8 cellular contexts compared by ENCODE assay signal in genomic region chr11:118607401-118608267, GRCh38. TPM values are rescaled to one million over a fixed set of nuclear protein-coding genes. Genes with fewer than 3 reads are reported as not detected.
DNase-seq lines count a peak whose midpoint lies in the region; ATAC-seq and TF ChIP-seq lines count a peak whose summit lies in the region.

TSS of gene PHLDB1 (plus strand) at chr11:118607615. CDS start at chr11:118613837, 6,222 bp downstream.

- H3K4me3 ChIP-seq in AG09309 (ENCODE audit: control insufficient read depth, low read depth, low read length) (peak within 1 kb of the TSS; percentile 80), HEK293 (ENCODE audit: low read depth, low read length) (peak within 1 kb of the TSS; percentile 59), RWPE2 (ENCODE audit: severe bottlenecking) (peak within 1 kb of the TSS; percentile 41), tibial artery (peak within 1 kb of the TSS; percentile 70 to 85)

- H3K27ac ChIP-seq in HEK293 (ENCODE audit: extremely low read depth, low read depth, low read length) (no peak within 1 kb of the TSS; the same call in 1 of the 2 replicates), RWPE2 (ENCODE audit: poor library complexity, severe bottlenecking) (peak within 1 kb of the TSS; percentile 57), tibial artery (peak within 1 kb of the TSS; percentile 93)

- no peaks in the 10 kb centered on the region for H3K36me3 Mint-ChIP-seq in activated naive CD4-positive, alpha-beta T cell treated with anti-CD3 and anti-CD28 coated beads, Interleukin-2, amount 50 U/mL, for 72 hours
- H3K36me3 Mint-ChIP-seq in nephron progenitor cell (ENCODE audit: low read depth) = peaks cover 5% of the 10 kb centered on the region

- H3K9me3 ChIP-seq in HEK293 (ENCODE audit: control insufficient read depth, insufficient read depth, low read depth, low read length) (no peaks in the 10 kb centered on the region), RWPE2 (ENCODE audit: severe bottlenecking) (no peaks in the 10 kb centered on the region), tibial artery (no peaks in the 10 kb centered on the region)

- POLR2A ChIA-PET in HEK293 (lab: Yijun Ruan, JAX) = interaction anchor here (0.6 to 8.0 kb wide), 9 partner anchors 13 to 429 kb away, joined by 3 to 72 read pairs (median 5); partner anchors contain the start of gene DDX6

- CTCF ChIA-PET in HEK293 (lab: Yijun Ruan, JAX) = interaction anchor here (0.7 to 6.2 kb wide), 12 partner anchors 11 to 583 kb away, joined by 3 to 41 read pairs (median 4); no protein-coding TSS in a partner anchor

- H3K27me3 ChIP-seq in RWPE2 (ENCODE audit: insufficient read depth, poor library complexity, severe bottlenecking) (no peaks in the 10 kb centered on the region), tibial artery (no peaks in the 10 kb centered on the region)

- intact Hi-C loops in tibial artery (cut with DNase I; ENCODE audit: low total_unique reads) = loop anchor here (5.0 kb wide), 1 partner anchor 35 kb away; the partner anchor contains the start of gene ARCN1

- peaks cover 59% of the 10 kb centered on the region for H3K27me3 Mint-ChIP-seq in nephron progenitor cell (ENCODE audit: low read depth, poor library complexity)

- peak; percentile 69 for TF ChIP-seq CTCF in AG09309 (IDR thresholded peaks at IDR 0.05; ENCODE audit: control insufficient read depth, insufficient read depth, low read depth, low read length, missing control alignments)
- TF ChIP-seq CTCF in HEK293 (tag by site-specific recombination; IDR thresholded peaks at IDR 0.05) = peak; percentile 79
- TF ChIP-seq CTCF in RWPE2 (IDR thresholded peaks at IDR 0.05; ENCODE audit: poor library complexity, severe bottlenecking) = peak; percentile 76
- TF ChIP-seq CTCF in nephron progenitor cell (IDR thresholded peaks at IDR 0.05) = peak; percentile 20
- peak; percentile 48 to 52 for TF ChIP-seq CTCF in tibial artery (IDR thresholded peaks at IDR 0.05)

- H3K9me3 Mint-ChIP-seq in activated naive CD4-positive, alpha-beta T cell treated with anti-CD3 and anti-CD28 coated beads, Interleukin-2, amount 50 U/mL, for 72 hours = no peaks in the 10 kb centered on the region
- H3K9me3 Mint-ChIP-seq in nephron progenitor cell = no peaks in the 10 kb centered on the region

- H3K36me3 ChIP-seq in HEK293 (ENCODE audit: control insufficient read depth in 2 of 2, insufficient read depth in 1 of 2, low read length in 2 of 2) (no peaks in the 10 kb centered on the region), RWPE2 (ENCODE audit: low read depth) (peaks cover 3% of the 10 kb centered on the region), tibial artery (peaks cover 0 to 8% (median 6%) of the 10 kb centered on the region in 3 donors)

- H3K27ac Mint-ChIP-seq in activated naive CD4-positive, alpha-beta T cell treated with anti-CD3 and anti-CD28 coated beads, Interleukin-2, amount 50 U/mL, for 72 hours = peak within 1 kb of the TSS in 1 of 2 donors; percentile 4
- no peak within 1 kb of the TSS for H3K27ac Mint-ChIP-seq in nephron progenitor cell

- peaks cover 66% of the 10 kb centered on the region for H3K4me1 Mint-ChIP-seq in nephron progenitor cell

- ATAC-seq in RWPE2 (ENCODE audit: low read depth) = peak; percentile 74
- peak; percentile 3 to 13 for ATAC-seq in activated naive CD4-positive, alpha-beta T cell treated with anti-CD3 and anti-CD28 coated beads, Interleukin-2, amount 50 U/mL, for 72 hours

- H3K4me1 ChIP-seq in HEK293 (ENCODE audit: control insufficient read depth, insufficient read depth, low read length) (no peaks in the 10 kb centered on the region), RWPE2 (ENCODE audit: insufficient read depth, poor library complexity, severe bottlenecking) (no peaks in the 10 kb centered on the region), tibial artery (peaks cover 0 to 70% (median 57%) of the 10 kb centered on the region in 4 donors)

- peak within 1 kb of the TSS; percentile 74 for H3K4me3 Mint-ChIP-seq in nephron progenitor cell

- no peak for DNase-seq in AG09309 (ENCODE audit: low read depth)
- DNase-seq in RWPE2 (ENCODE audit: low spot score) = no peak
- DNase-seq in activated naive CD4-positive, alpha-beta T cell treated with anti-CD3 and anti-CD28 coated beads, Interleukin-2, amount 50 U/mL, for 72 hours (ENCODE audit: low spot score in 2 of 2) = peak in 1 of 2 donors; percentile 30
- peak; percentile 49 for DNase-seq in germinal center (ENCODE audit: low spot score)
- DNase-seq in nephron progenitor cell = peak; percentile 64
- peak; percentile 73 to 86 for DNase-seq in tibial artery
- no peak for DNase-seq in NCI-H774 (lab: John Stamatoyannopoulos, UW)

TF ChIP-seq in HEK293, 187 proteins besides CTCF, POLR2A, EP300 and RAD21 (continues in another document):
- TF ChIP-seq ZNF133 (tag by site-specific recombination; IDR thresholded peaks at IDR 0.05) (no peak), SCRT1 (tag by site-specific recombination; IDR thresholded peaks at IDR 0.05; ENCODE audit: borderline replicate concordance) (no peak), ZNF777 (tag by site-specific recombination; IDR thresholded peaks at IDR 0.05; ENCODE audit: borderline replicate concordance) (no peak), ZNF549 (tag by site-specific recombination; IDR thresholded peaks at IDR 0.05) (no peak), SALL2 (tag by site-specific recombination; IDR thresholded peaks at IDR 0.05; ENCODE audit: borderline replicate concordance) (no peak), ZSCAN30 (tag by site-specific recombination; IDR thresholded peaks at IDR 0.05) (no peak), EGR2 (tag by site-specific recombination; IDR thresholded peaks at IDR 0.05; ENCODE audit: low read depth) (no peak; the same call in none of the 2 replicates), ZBTB8A (tag by site-specific recombination; IDR thresholded peaks at IDR 0.05) (no peak; the same call in 1 of the 2 replicates), SETDB1 (IDR thresholded peaks at IDR 0.05; ENCODE audit: insufficient read length, low read length) (no peak), ZFP3 (tag by site-specific recombination; IDR thresholded peaks at IDR 0.05; ENCODE audit: low read depth) (no peak), ZNF266 (tag by site-specific recombination; IDR thresholded peaks at IDR 0.05; ENCODE audit: low read depth) (no peak), ZNF558 (tag by site-specific recombination; IDR thresholded peaks at IDR 0.05) (no peak), ZNF362 (tag by site-specific recombination; IDR thresholded peaks at IDR 0.05) (no peak), REPIN1 (tag by site-specific recombination; IDR thresholded peaks at IDR 0.05; ENCODE audit: low read depth) (no peak), ZNF274 (IDR thresholded peaks at IDR 0.05; ENCODE audit: low read length) (no peak), ZNF274 (tag by site-specific recombination; IDR thresholded peaks at IDR 0.05; ENCODE audit: borderline replicate concordance) (no peak), ZNF600 (tag by site-specific recombination; IDR thresholded peaks at IDR 0.05) (no peak; the same call in 1 of the 2 replicates), ZNF792 (tag by site-specific recombination; IDR thresholded peaks at IDR 0.05) (no peak), ZXDB (tag by site-specific recombination; IDR thresholded peaks at IDR 0.05) (no peak), ZNF791 (tag by site-specific recombination; IDR thresholded peaks at IDR 0.05) (no peak), ZNF341 (tag by site-specific recombination; IDR thresholded peaks at IDR 0.05; ENCODE audit: low read depth) (peak; percentile 32; the same call in 1 of the 2 replicates)
- TF ChIP-seq, protein P1, sequence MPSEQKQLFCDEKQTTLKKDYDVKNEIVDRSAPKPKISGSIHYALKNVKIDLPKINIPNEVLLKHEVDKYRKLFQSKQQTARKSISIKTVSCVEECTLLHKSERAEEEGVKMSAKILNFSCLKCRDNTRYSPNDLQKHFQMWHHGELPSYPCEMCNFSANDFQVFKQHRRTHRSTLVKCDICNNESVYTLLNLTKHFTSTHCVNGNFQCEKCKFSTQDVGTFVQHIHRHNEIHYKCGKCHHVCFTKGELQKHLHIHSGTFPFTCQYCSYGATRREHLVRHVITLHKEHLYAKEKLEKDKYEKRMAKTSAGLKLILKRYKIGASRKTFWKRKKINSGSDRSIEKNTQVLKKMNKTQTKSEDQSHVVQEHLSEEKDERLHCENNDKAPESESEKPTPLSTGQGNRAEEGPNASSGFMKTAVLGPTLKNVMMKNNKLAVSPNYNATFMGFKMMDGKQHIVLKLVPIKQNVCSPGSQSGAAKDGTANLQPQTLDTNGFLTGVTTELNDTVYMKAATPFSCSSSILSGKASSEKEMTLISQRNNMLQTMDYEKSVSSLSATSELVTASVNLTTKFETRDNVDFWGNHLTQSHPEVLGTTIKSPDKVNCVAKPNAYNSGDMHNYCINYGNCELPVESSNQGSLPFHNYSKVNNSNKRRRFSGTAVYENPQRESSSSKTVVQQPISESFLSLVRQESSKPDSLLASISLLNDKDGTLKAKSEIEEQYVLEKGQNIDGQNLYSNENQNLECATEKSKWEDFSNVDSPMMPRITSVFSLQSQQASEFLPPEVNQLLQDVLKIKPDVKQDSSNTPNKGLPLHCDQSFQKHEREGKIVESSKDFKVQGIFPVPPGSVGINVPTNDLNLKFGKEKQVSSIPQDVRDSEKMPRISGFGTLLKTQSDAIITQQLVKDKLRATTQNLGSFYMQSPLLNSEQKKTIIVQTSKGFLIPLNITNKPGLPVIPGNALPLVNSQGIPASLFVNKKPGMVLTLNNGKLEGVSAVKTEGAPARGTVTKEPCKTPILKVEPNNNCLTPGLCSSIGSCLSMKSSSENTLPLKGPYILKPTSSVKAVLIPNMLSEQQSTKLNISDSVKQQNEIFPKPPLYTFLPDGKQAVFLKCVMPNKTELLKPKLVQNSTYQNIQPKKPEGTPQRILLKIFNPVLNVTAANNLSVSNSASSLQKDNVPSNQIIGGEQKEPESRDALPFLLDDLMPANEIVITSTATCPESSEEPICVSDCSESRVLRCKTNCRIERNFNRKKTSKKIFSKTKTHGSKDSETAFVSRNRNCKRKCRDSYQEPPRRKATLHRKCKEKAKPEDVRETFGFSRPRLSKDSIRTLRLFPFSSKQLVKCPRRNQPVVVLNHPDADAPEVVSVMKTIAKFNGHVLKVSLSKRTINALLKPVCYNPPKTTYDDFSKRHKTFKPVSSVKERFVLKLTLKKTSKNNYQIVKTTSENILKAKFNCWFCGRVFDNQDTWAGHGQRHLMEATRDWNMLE (tag by site-specific recombination; conservative IDR thresholded peaks at IDR 0.05; ENCODE audit: low read depth) = no peak

RNA-seq across cellular contexts. Expression of gene PHLDB1, which starts in this region (rescaled TPM):
- 1 to 10 TPM; 5.1 to 5.7 TPM for total RNA-seq in activated naive CD4-positive, alpha-beta T cell treated with anti-CD3 and anti-CD28 coated beads, Interleukin-2, amount 50 U/mL, for 72 hours

Comparison
In these comparisons a context has a peak if more than half of its experiments do, and no peak if none do; other contexts are left out.
1. DNase-seq: peak in germinal center (single experiment), nephron progenitor cell (single experiment) and tibial artery (2 of 2); none in AG09309 (single experiment), RWPE2 (single experiment) and NCI-H774 (single experiment).
2. CTCF ChIP-seq: peak in every context shown above with its lines; median percentile 79 in HEK293; 76 in RWPE2; 69 in AG09309; 50 in tibial artery; 20 in nephron progenitor cell.
3. Peak in every context shown above with its lines, with median percentiles within 50 percentile points of each other: H3K4me3 ChIP-seq.